ENCODE assay signal across 1 cellular context in genomic region chr3:105811518-105812193, GRCh38.
TF ChIP-seq lines count a peak whose summit lies in the region.

No MANE protein-coding gene starts in this region.

TF ChIP-seq in A549, 52 proteins besides CTCF, POLR2A, EP300 and RAD21:
- no peak for TF ChIP-seq HMGXB4 (CRISPR knock-in tag; IDR thresholded peaks at IDR 0.05; ENCODE audit: borderline replicate concordance)
- no peak for TF ChIP-seq HOXB13 (CRISPR knock-in tag; IDR thresholded peaks at IDR 0.05; ENCODE audit: low read depth)
- TF ChIP-seq ATOH8 (CRISPR knock-in tag; IDR thresholded peaks at IDR 0.05; ENCODE audit: low read depth): no peak
